Comparison of ENCODE assay signal across 1 cellular context in the genomic region with DNA sequence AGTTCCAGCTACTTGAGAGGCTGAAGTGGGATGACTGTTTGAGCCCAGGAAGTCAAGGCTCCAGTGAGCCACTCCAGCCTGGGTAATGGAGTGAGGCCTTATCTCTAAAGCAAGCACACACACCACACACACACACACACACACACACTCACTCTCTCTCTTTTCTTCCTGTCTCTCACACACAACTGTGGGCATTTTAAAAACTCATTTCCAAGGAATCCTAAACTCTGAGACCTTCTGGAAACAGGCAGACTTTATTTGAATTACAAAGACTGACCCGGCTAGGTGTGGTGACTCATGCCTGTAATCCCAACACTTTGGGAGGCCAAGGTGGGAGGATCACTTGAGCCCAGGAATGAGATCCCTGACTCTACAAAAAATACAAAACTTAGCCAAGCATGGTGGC.
TF ChIP-seq lines count a peak whose summit lies in the region.

No MANE protein-coding gene starts in this region.

TF ChIP-seq in GM23338, 12 proteins besides CTCF, POLR2A, EP300 and RAD21:
- TF ChIP-seq, protein P1, sequence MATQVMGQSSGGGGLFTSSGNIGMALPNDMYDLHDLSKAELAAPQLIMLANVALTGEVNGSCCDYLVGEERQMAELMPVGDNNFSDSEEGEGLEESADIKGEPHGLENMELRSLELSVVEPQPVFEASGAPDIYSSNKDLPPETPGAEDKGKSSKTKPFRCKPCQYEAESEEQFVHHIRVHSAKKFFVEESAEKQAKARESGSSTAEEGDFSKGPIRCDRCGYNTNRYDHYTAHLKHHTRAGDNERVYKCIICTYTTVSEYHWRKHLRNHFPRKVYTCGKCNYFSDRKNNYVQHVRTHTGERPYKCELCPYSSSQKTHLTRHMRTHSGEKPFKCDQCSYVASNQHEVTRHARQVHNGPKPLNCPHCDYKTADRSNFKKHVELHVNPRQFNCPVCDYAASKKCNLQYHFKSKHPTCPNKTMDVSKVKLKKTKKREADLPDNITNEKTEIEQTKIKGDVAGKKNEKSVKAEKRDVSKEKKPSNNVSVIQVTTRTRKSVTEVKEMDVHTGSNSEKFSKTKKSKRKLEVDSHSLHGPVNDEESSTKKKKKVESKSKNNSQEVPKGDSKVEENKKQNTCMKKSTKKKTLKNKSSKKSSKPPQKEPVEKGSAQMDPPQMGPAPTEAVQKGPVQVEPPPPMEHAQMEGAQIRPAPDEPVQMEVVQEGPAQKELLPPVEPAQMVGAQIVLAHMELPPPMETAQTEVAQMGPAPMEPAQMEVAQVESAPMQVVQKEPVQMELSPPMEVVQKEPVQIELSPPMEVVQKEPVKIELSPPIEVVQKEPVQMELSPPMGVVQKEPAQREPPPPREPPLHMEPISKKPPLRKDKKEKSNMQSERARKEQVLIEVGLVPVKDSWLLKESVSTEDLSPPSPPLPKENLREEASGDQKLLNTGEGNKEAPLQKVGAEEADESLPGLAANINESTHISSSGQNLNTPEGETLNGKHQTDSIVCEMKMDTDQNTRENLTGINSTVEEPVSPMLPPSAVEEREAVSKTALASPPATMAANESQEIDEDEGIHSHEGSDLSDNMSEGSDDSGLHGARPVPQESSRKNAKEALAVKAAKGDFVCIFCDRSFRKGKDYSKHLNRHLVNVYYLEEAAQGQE (IDR thresholded peaks at IDR 0.05; ENCODE audit: unreplicated experiment) = no peak
- TF ChIP-seq ZNF331 (CRISPR knock-in tag; IDR thresholded peaks at IDR 0.05; ENCODE audit: low read depth) (no peak), EZH2 (IDR thresholded peaks at IDR 0.05; ENCODE audit: low read depth, unreplicated experiment) (no peak), STAT1 (IDR thresholded peaks at IDR 0.05; ENCODE audit: unreplicated experiment) (no peak), ZNF114 (CRISPR knock-in tag; IDR thresholded peaks at IDR 0.05) (no peak), POLR2AphosphoS5 (IDR thresholded peaks at IDR 0.05; ENCODE audit: low read depth) (no peak), JUNB (IDR thresholded peaks at IDR 0.05; ENCODE audit: unreplicated experiment) (no peak), CREB1 (CRISPR knock-in tag; IDR thresholded peaks at IDR 0.05; ENCODE audit: low read depth) (no peak), NANOG (IDR thresholded peaks at IDR 0.05; ENCODE audit: borderline replicate concordance) (no peak), EZH2phosphoT487 (IDR thresholded peaks at IDR 0.05; ENCODE audit: unreplicated experiment) (no peak)
- TF ChIP-seq, protein P2, sequence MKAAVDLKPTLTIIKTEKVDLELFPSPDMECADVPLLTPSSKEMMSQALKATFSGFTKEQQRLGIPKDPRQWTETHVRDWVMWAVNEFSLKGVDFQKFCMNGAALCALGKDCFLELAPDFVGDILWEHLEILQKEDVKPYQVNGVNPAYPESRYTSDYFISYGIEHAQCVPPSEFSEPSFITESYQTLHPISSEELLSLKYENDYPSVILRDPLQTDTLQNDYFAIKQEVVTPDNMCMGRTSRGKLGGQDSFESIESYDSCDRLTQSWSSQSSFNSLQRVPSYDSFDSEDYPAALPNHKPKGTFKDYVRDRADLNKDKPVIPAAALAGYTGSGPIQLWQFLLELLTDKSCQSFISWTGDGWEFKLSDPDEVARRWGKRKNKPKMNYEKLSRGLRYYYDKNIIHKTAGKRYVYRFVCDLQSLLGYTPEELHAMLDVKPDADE (IDR thresholded peaks at IDR 0.05) = no peak
- TF ChIP-seq, protein P3, sequence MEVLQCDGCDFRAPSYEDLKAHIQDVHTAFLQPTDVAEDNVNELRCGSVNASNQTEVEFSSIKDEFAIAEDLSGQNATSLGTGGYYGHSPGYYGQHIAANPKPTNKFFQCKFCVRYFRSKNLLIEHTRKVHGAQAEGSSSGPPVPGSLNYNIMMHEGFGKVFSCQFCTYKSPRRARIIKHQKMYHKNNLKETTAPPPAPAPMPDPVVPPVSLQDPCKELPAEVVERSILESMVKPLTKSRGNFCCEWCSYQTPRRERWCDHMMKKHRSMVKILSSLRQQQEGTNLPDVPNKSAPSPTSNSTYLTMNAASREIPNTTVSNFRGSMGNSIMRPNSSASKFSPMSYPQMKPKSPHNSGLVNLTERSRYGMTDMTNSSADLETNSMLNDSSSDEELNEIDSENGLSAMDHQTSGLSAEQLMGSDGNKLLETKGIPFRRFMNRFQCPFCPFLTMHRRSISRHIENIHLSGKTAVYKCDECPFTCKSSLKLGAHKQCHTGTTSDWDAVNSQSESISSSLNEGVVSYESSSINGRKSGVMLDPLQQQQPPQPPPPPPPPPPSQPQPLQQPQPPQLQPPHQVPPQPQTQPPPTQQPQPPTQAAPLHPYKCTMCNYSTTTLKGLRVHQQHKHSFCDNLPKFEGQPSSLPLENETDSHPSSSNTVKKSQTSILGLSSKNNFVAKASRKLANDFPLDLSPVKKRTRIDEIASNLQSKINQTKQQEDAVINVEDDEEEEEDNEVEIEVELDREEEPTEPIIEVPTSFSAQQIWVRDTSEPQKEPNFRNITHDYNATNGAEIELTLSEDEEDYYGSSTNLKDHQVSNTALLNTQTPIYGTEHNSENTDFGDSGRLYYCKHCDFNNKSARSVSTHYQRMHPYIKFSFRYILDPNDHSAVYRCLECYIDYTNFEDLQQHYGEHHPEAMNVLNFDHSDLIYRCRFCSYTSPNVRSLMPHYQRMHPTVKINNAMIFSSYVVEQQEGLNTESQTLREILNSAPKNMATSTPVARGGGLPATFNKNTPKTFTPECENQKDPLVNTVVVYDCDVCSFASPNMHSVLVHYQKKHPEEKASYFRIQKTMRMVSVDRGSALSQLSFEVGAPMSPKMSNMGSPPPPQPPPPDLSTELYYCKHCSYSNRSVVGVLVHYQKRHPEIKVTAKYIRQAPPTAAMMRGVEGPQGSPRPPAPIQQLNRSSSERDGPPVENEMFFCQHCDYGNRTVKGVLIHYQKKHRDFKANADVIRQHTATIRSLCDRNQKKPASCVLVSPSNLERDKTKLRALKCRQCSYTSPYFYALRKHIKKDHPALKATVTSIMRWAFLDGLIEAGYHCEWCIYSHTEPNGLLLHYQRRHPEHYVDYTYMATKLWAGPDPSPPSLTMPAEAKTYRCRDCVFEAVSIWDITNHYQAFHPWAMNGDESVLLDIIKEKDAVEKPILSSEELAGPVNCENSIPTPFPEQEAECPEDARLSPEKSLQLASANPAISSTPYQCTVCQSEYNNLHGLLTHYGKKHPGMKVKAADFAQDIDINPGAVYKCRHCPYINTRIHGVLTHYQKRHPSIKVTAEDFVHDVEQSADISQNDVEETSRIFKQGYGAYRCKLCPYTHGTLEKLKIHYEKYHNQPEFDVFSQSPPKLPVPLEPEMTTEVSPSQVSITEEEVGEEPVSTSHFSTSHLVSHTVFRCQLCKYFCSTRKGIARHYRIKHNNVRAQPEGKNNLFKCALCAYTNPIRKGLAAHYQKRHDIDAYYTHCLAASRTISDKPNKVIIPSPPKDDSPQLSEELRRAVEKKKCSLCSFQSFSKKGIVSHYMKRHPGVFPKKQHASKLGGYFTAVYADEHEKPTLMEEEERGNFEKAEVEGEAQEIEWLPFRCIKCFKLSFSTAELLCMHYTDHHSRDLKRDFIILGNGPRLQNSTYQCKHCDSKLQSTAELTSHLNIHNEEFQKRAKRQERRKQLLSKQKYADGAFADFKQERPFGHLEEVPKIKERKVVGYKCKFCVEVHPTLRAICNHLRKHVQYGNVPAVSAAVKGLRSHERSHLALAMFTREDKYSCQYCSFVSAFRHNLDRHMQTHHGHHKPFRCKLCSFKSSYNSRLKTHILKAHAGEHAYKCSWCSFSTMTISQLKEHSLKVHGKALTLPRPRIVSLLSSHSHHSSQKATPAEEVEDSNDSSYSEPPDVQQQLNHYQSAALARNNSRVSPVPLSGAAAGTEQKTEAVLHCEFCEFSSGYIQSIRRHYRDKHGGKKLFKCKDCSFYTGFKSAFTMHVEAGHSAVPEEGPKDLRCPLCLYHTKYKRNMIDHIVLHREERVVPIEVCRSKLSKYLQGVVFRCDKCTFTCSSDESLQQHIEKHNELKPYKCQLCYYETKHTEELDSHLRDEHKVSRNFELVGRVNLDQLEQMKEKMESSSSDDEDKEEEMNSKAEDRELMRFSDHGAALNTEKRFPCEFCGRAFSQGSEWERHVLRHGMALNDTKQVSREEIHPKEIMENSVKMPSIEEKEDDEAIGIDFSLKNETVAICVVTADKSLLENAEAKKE (CRISPR knock-in tag; IDR thresholded peaks at IDR 0.05) = no peak
